In the genomic region with DNA sequence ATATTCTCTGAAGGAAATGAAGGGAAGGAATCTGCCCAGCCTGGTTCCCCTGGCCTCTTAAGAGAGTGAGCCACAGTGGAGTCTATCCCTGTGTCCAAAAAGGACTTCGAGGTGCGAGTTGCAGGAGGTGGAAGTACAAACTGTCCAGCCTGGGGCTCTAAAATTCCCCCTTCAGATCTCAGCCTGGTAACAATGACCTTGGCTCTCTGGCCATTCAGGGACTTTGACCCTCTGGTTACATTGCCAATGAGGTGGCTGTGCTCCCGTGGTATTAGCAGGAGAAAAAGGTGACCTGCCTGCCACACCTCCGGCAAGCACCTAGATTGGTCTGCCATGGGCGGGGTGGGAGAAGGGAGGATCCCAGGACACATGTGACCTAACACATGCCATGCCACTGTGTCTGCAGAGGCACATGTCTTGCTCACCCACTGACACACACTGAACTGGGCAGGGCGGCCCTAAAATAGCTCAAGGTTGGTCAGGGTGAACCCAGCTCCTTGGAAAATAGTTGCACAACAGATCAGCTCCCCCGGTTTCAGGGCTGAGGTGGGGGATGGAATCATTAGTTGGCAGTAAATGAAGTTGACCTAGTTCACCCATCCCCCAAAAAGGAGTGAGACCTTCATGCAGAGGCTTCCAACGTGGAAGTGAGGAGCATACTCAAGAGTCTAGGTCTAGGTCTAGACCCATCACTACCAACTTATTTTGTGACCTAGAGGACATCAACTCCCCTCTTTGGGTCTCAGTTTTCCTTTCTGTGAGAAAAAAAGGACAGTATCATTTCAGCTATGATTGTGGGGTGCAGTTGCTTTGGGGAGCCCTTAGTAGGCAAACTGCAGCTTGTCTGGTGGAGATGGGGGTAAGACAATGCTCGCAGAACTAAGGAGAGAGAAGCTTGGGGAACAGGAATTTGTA, we compare ENCODE assay signal across 8 cellular contexts. TPM values are rescaled to one million over a fixed set of nuclear protein-coding genes. Genes with fewer than 3 reads are reported as not detected.
DNase-seq lines count a peak whose midpoint lies in the region; ATAC-seq and TF ChIP-seq lines count a peak whose summit lies in the region.

No MANE protein-coding gene starts in this region.

- no peaks in the 10 kb centered on the region for H3K27me3 ChIP-seq in adrenal gland

- TF ChIP-seq POLR2A in adrenal gland (IDR thresholded peaks at IDR 0.05), result peak in 1 of 2 donors; percentile 65

- intact Hi-C loops in adrenal gland (cut with DNase I), result no loop called here

- TF ChIP-seq CTCF in adrenal gland (IDR thresholded peaks at IDR 0.05), result no peak

- H3K27me3 Mint-ChIP-seq in immature natural killer cell (ENCODE audit: low read depth in 3 of 3), result peaks cover 18 to 22% (median 20%) of the 10 kb centered on the region in 3 donors
- H3K27me3 Mint-ChIP-seq in stimulated activated naive CD8-positive, alpha-beta T cell treated with anti-CD3 and anti-CD28 coated beads, Interleukin-15, Interleukin-2, amounts not matched to agents 100 ng/mL and 50 ng/mL, for 24 hours, result no peaks in the 10 kb centered on the region

- H3K36me3 Mint-ChIP-seq in immature natural killer cell, result peaks cover 4 to 12% (median 5%) of the 10 kb centered on the region in 3 donors
- peaks cover 40% of the 10 kb centered on the region for H3K36me3 Mint-ChIP-seq in stimulated activated naive CD8-positive, alpha-beta T cell treated with anti-CD3 and anti-CD28 coated beads, Interleukin-15, Interleukin-2, amounts not matched to agents 100 ng/mL and 50 ng/mL, for 24 hours (ENCODE audit: low read depth)

- WGBS in adrenal gland, 4 donors, result 11 to 20% (median 20%) methylated on average over 8 to 9 of the region's 9 CpGs

- H3K4me1 Mint-ChIP-seq in immature natural killer cell, result peaks cover 70 to 79% of the 10 kb centered on the region in 2 donors
- H3K4me1 Mint-ChIP-seq in stimulated activated naive CD8-positive, alpha-beta T cell treated with anti-CD3 and anti-CD28 coated beads, Interleukin-15, Interleukin-2, amounts not matched to agents 100 ng/mL and 50 ng/mL, for 24 hours (ENCODE audit: low read depth), result peaks cover 84% of the 10 kb centered on the region

- H3K27ac Mint-ChIP-seq in immature natural killer cell, result peak overlapping the region; percentile 95 to 99 (median 97)
- peak overlapping the region; percentile 93 for H3K27ac Mint-ChIP-seq in stimulated activated naive CD8-positive, alpha-beta T cell treated with anti-CD3 and anti-CD28 coated beads, Interleukin-15, Interleukin-2, amounts not matched to agents 100 ng/mL and 50 ng/mL, for 24 hours

- peak overlapping the region; percentile 74 to 94 (median 88) for H3K4me3 Mint-ChIP-seq in immature natural killer cell
- peak overlapping the region; percentile 87 for H3K4me3 Mint-ChIP-seq in stimulated activated naive CD8-positive, alpha-beta T cell treated with anti-CD3 and anti-CD28 coated beads, Interleukin-15, Interleukin-2, amounts not matched to agents 100 ng/mL and 50 ng/mL, for 24 hours

- H3K4me3 ChIP-seq in adrenal gland, result peak overlapping the region in 2 of 4 donors; percentile 30 to 60

- H3K9me3 ChIP-seq in adrenal gland (replicated peaks in 1 of 3), result no peaks in the 10 kb centered on the region

- H3K27ac ChIP-seq in adrenal gland, result peak overlapping the region; percentile 96 to 100 (median 97)

- no peak for ATAC-seq in HG03457 (IDR thresholded peaks at IDR 0.05; ENCODE audit: unreplicated experiment)

- no peaks in the 10 kb centered on the region for H3K9me3 Mint-ChIP-seq in immature natural killer cell
- H3K9me3 Mint-ChIP-seq in stimulated activated naive CD8-positive, alpha-beta T cell treated with anti-CD3 and anti-CD28 coated beads, Interleukin-15, Interleukin-2, amounts not matched to agents 100 ng/mL and 50 ng/mL, for 24 hours, result no peaks in the 10 kb centered on the region

- H3K4me1 ChIP-seq in adrenal gland (replicated peaks in 1 of 2), result peaks cover 57 to 73% of the 10 kb centered on the region in 2 donors

- DNase-seq in AG08395 (ENCODE audit: low spot score) (peak; percentile 52), HuH-7 (ENCODE audit: low spot score) (peak; percentile 65), adrenal gland (peak; percentile 89 to 96 (median 95)), immature natural killer cell (no peak), COLO829 (ENCODE audit: low spot score) (no peak), midbrain (lab: John Stamatoyannopoulos, UW) (no peak)

- H3K36me3 ChIP-seq in adrenal gland (replicated peaks in 1 of 2), result peaks cover 0 to 48% of the 10 kb centered on the region in 2 donors

RNA-seq across cellular contexts. Expression of gene NR1D1, which starts 2.2 kb away (rescaled TPM):
- 10 to 100 TPM; 14.0 to 69.1 (median 41.4) TPM for total RNA-seq in adrenal gland
- polyA plus RNA-seq in adrenal gland (10 to 100 TPM; 34.5 to 59.0 (median 36.6) TPM), immature natural killer cell (1 to 10 TPM in 1 of 3 donors, under 1 TPM in 1, not detected in 1; 0.49 to 2.8 TPM)

RNA-seq across cellular contexts. Expression of gene MSL1, which starts 23.6 kb away (rescaled TPM):
- 100 to 1,000 TPM in 1 of 8 donors, 10 to 100 TPM in 7; 47.8 to 100 (median 69.1) TPM for total RNA-seq in adrenal gland
- polyA plus RNA-seq in adrenal gland, result 100 to 1,000 TPM in 2 of 3 donors, 10 to 100 TPM in 1; 74.2 to 143 (median 128) TPM
- 10 to 100 TPM in 2 of 3 donors, 1 to 10 TPM in 1; 5.6 to 16.2 (median 11.1) TPM for polyA plus RNA-seq in immature natural killer cell

RNA-seq across cellular contexts. Expression of gene THRA, which starts 35.4 kb away (rescaled TPM):
- 100 to 1,000 TPM in 3 of 8 donors, 10 to 100 TPM in 5; 46.1 to 110 (median 76.4) TPM for total RNA-seq in adrenal gland
- polyA plus RNA-seq in adrenal gland, result 10 to 100 TPM; 41.8 to 62.3 (median 50.9) TPM
- polyA plus RNA-seq in immature natural killer cell, result 10 to 100 TPM in 1 of 3 donors, 1 to 10 TPM in 2; 5.0 to 15.0 (median 8.0) TPM

RNA-seq across cellular contexts. Expression of gene CASC3, which starts 42.1 kb away (rescaled TPM):
- total RNA-seq in adrenal gland, result 10 to 100 TPM; 36.2 to 72.4 (median 61.7) TPM
- polyA plus RNA-seq in adrenal gland (10 to 100 TPM; 36.2 to 65.1 (median 57.5) TPM), immature natural killer cell (10 to 100 TPM; 24.5 to 53.5 (median 27.7) TPM)

RNA-seq across cellular contexts. Expression of gene MED24, which starts 44.0 kb away (rescaled TPM):
- 100 to 1,000 TPM in 1 of 8 donors, 10 to 100 TPM in 7; 57.1 to 127 (median 78.1) TPM for total RNA-seq in adrenal gland
- polyA plus RNA-seq in adrenal gland, result 100 to 1,000 TPM in 1 of 3 donors, 10 to 100 TPM in 2; 50.3 to 103 (median 92.9) TPM
- polyA plus RNA-seq in immature natural killer cell, result 10 to 100 TPM; 34.8 to 75.8 (median 53.2) TPM

Comparison
In these comparisons a context has a peak if more than half of its experiments do, and no peak if none do; other contexts are left out.
1. DNase-seq: peak in AG08395 (single experiment), HuH-7 (single experiment) and adrenal gland (7 of 7); none in immature natural killer cell (0 of 3), COLO829 (single experiment) and midbrain (single experiment).
2. RNA of gene NR1D1, which starts 2.2 kb away (polyA plus RNA-seq): 34.5 to 59.0 TPM in adrenal gland; 0.49 to 2.8 TPM in immature natural killer cell; every median in the first group is over 4 times any median in the second.
3. RNA of gene MSL1, which starts 23.6 kb away (polyA plus RNA-seq): 74.2 to 143 TPM in adrenal gland; 5.6 to 16.2 TPM in immature natural killer cell; every median in the first group is over 4 times any median in the second.